Comparison of ENCODE assay signal across 8 cellular contexts in genomic region chr3:143119009-143119914, GRCh38. TPM values are rescaled to one million over a fixed set of nuclear protein-coding genes. Genes with fewer than 3 reads are reported as not detected.
DNase-seq lines count a peak whose midpoint lies in the region; ATAC-seq and TF ChIP-seq lines count a peak whose summit lies in the region.

CHST2 (plus strand) TSS chr3:143119771; CDS start chr3:143120817, 1,046 bp downstream.

- no peaks in the 10 kb centered on the region for H3K9me3 Mint-ChIP-seq in activated CD4-positive, alpha-beta T cell treated with anti-CD3 and anti-CD28 coated beads, Interleukin-2, amount 10 ng/mL, durations not matched to agents 7 days and 5 days

- POLR2A ChIA-PET in A673 (lab: Charles Lee; ENCODE audit: low non-redundant PET), result no interaction called here
- POLR2A ChIA-PET in activated CD4-positive, alpha-beta T cell treated with anti-CD3 and anti-CD28 coated beads, Interleukin-2, amount 10 ng/mL, durations not matched to agents 7 days and 5 days (lab: Charles Lee), result no interaction called here

- peak; percentile 85 for DNase-seq in A673 (ENCODE audit: low spot score)
- peak; percentile 67 for DNase-seq in NCI-H2171 treated with DMSO at 0.1 percent for 48 hours (lab: John Stamatoyannopoulos, UW)
- peak; percentile 65 for DNase-seq in activated CD4-positive, alpha-beta T cell treated with anti-CD3 and anti-CD28 coated beads, Interleukin-2, amount 10 ng/mL, durations not matched to agents 7 days and 5 days
- DNase-seq in ecto neural progenitor cell (ENCODE audit: low spot score), result peak; percentile 87
- peak in 1 of 2 donors; percentile 86 for DNase-seq in lower leg skin (ENCODE audit: low spot score in 2 of 2)
- DNase-seq in stimulated activated CD4-positive, alpha-beta T cell treated with anti-CD3 and anti-CD28 coated beads, Interleukin-4, amount 100 ng/mL, for 48 hours (ENCODE audit: low read depth in 2 of 2), result peak; percentile 55 to 71

- H3K36me3 Mint-ChIP-seq in activated CD4-positive, alpha-beta T cell treated with anti-CD3 and anti-CD28 coated beads, Interleukin-2, amount 10 ng/mL, durations not matched to agents 7 days and 5 days (ENCODE audit: low read depth), result peaks cover 2% of the 10 kb centered on the region

- CTCF ChIA-PET in A673 (lab: Charles Lee), result no interaction called here
- CTCF ChIA-PET in activated CD4-positive, alpha-beta T cell treated with anti-CD3 and anti-CD28 coated beads, Interleukin-2, amount 10 ng/mL, durations not matched to agents 7 days and 5 days (lab: Charles Lee), result interaction anchor here (1.8 kb wide), 1 partner anchor 31 kb away, joined by 4 read pairs; no protein-coding TSS in a partner anchor

- H3K27me3 ChIP-seq in A673 (replicated peaks; ENCODE audit: insufficient read depth, low read depth, low read length, poor library complexity), result peaks cover 29% of the 10 kb centered on the region

- H3K9me3 ChIP-seq in A673 (ENCODE audit: low read depth, low read length, poor library complexity, severe bottlenecking), result no peaks in the 10 kb centered on the region

- H3K4me3 ChIP-seq in A673 (ENCODE audit: low read depth, low read length, poor library complexity, severe bottlenecking) (peak within 1 kb of the TSS; percentile 58), lower leg skin (ENCODE audit: low read depth, poor library complexity, severe bottlenecking) (peak within 1 kb of the TSS; percentile 54)

- intact Hi-C loops in A673 (cut with micrococcal nuclease; ENCODE audit: unreplicated experiment) (no loop called here), lower leg skin (cut with DNase I; ENCODE audit: low total_unique reads) (no loop called here)

- ATAC-seq in GM18517 (IDR thresholded peaks at IDR 0.05; ENCODE audit: unreplicated experiment) (peak; percentile 53), HG02973 (IDR thresholded peaks at IDR 0.05; ENCODE audit: unreplicated experiment) (peak; percentile 68)

- peaks cover 15% of the 10 kb centered on the region for H3K27me3 Mint-ChIP-seq in activated CD4-positive, alpha-beta T cell treated with anti-CD3 and anti-CD28 coated beads, Interleukin-2, amount 10 ng/mL, durations not matched to agents 7 days and 5 days

- H3K27ac ChIP-seq in A673 (ENCODE audit: low read depth, low read length, poor library complexity, severe bottlenecking), result no peak within 1 kb of the TSS

- BruUV-seq in A673 (replicated peaks; lab: Mats Ljungman, UMichigan), result no TSS peak

- H3K4me1 Mint-ChIP-seq in activated CD4-positive, alpha-beta T cell treated with anti-CD3 and anti-CD28 coated beads, Interleukin-2, amount 10 ng/mL, durations not matched to agents 7 days and 5 days, result peaks cover 46% of the 10 kb centered on the region

- TF ChIP-seq CTCF in A673 (conservative IDR thresholded peaks at IDR 0.05; ENCODE audit: low read depth, low read length) (no peak), lower leg skin (IDR thresholded peaks at IDR 0.05) (no peak)

- H3K4me1 ChIP-seq in A673 (ENCODE audit: insufficient read depth, low read length, poor library complexity, severe bottlenecking), result peaks cover 7% of the 10 kb centered on the region

- no peaks in the 10 kb centered on the region for H3K36me3 ChIP-seq in A673 (ENCODE audit: insufficient read depth, low read length, poor library complexity, severe bottlenecking)

- whole genome bisulfite sequencing in lower leg skin, 2 donors, result 0 to 1% methylated on average over 46 to 51 of the region's 102 CpGs

- peak within 1 kb of the TSS; percentile 78 for H3K27ac Mint-ChIP-seq in activated CD4-positive, alpha-beta T cell treated with anti-CD3 and anti-CD28 coated beads, Interleukin-2, amount 10 ng/mL, durations not matched to agents 7 days and 5 days

- no peak for TF ChIP-seq POLR2A in lower leg skin (IDR thresholded peaks at IDR 0.05)

- H3K4me3 Mint-ChIP-seq in activated CD4-positive, alpha-beta T cell treated with anti-CD3 and anti-CD28 coated beads, Interleukin-2, amount 10 ng/mL, durations not matched to agents 7 days and 5 days, result peak within 1 kb of the TSS; percentile 83

RNA-seq across cellular contexts. Expression of gene CHST2, which starts in this region (rescaled TPM):
- total RNA-seq in A673 (2021) (0.64 and 0.66 TPM in 2 replicates), lower leg skin (10 to 100 TPM in 1 of 4 donors, 1 to 10 TPM in 3; 2.2 to 14.7 (median 4.4) TPM)
- total RNA-seq in activated CD4-positive, alpha-beta T cell treated with anti-CD3 and anti-CD28 coated beads, Interleukin-2, amount 10 ng/mL, durations not matched to agents 7 days and 5 days, result 1 to 10 TPM; 1.3 to 1.7 TPM

Comparison
In these comparisons a context has a peak if more than half of its experiments do, and no peak if none do; other contexts are left out.
1. Peak in DNase-seq and H3K4me3 ChIP-seq in A673; RNA of the gene not detected or under 1 TPM.